ENCODE assay signal across 10 cellular contexts in genomic region chr21:43734131-43734634, GRCh38. TPM values are rescaled to one million over a fixed set of nuclear protein-coding genes. Genes with fewer than 3 reads are reported as not detected.
DNase-seq lines count a peak whose midpoint lies in the region; ATAC-seq, FAIRE-seq and TF ChIP-seq lines count a peak whose summit lies in the region.
"Had no signal": no experiment of that assay in that cellular context is flagged by ENCODE, and none has a peak within 500 bp of the region (broad histone marks: within the 10 kb centered on the region; RNA-seq: fewer than 3 reads in every experiment).

No MANE protein-coding gene starts in this region.

- no peak overlapping the region for H3K4me3 ChIP-seq in RWPE2 (ENCODE audit: severe bottlenecking)

- peaks cover 12% of the 10 kb centered on the region for H3K36me3 Mint-ChIP-seq in stimulated activated effector memory CD8-positive, alpha-beta T cell treated with anti-CD3 and anti-CD28 coated beads, Interleukin-12 subunit alpha, Interleukin-12 subunit beta, amount 100 ng/mL, for 72 hours

- ATAC-seq in RWPE2 (ENCODE audit: low read depth) (peak; percentile 24), esophagus mucosa (peak; percentile 85), HG03571 (IDR thresholded peaks at IDR 0.05; ENCODE audit: unreplicated experiment) (no peak)
- peak; percentile 63 for ATAC-seq in stimulated activated effector memory CD8-positive, alpha-beta T cell treated with anti-CD3 and anti-CD28 coated beads, Interleukin-12 subunit alpha, Interleukin-12 subunit beta, amount 100 ng/mL, for 72 hours

- peak overlapping the region; percentile 74 for H3K27ac Mint-ChIP-seq in stimulated activated effector memory CD8-positive, alpha-beta T cell treated with anti-CD3 and anti-CD28 coated beads, Interleukin-12 subunit alpha, Interleukin-12 subunit beta, amount 100 ng/mL, for 72 hours

- H3K27ac ChIP-seq in RWPE2 (ENCODE audit: poor library complexity, severe bottlenecking): peak overlapping the region; percentile 96
- H3K27ac ChIP-seq: 22Rv1 had no signal

- H3K27me3 ChIP-seq in RWPE2 (ENCODE audit: insufficient read depth, poor library complexity, severe bottlenecking): no peaks in the 10 kb centered on the region

- peaks cover 43% of the 10 kb centered on the region for H3K4me1 Mint-ChIP-seq in stimulated activated effector memory CD8-positive, alpha-beta T cell treated with anti-CD3 and anti-CD28 coated beads, Interleukin-12 subunit alpha, Interleukin-12 subunit beta, amount 100 ng/mL, for 72 hours

- no peak for FAIRE-seq in GM19239 (lab: Jason Lieb, UNC)

- no peaks in the 10 kb centered on the region for H3K9me3 Mint-ChIP-seq in stimulated activated effector memory CD8-positive, alpha-beta T cell treated with anti-CD3 and anti-CD28 coated beads, Interleukin-12 subunit alpha, Interleukin-12 subunit beta, amount 100 ng/mL, for 72 hours

- no peaks in the 10 kb centered on the region for H3K9me3 ChIP-seq in RWPE2 (ENCODE audit: severe bottlenecking)

- H3K4me3 Mint-ChIP-seq in stimulated activated effector memory CD8-positive, alpha-beta T cell treated with anti-CD3 and anti-CD28 coated beads, Interleukin-12 subunit alpha, Interleukin-12 subunit beta, amount 100 ng/mL, for 72 hours: peak overlapping the region; percentile 24

- DNase-seq in DMS 273 (lab: John Stamatoyannopoulos, UW; ENCODE audit: unreplicated experiment) (peak; percentile 44), DMS 273 treated with DMSO at 0.1 percent for 48 hours (lab: John Stamatoyannopoulos, UW) (no peak), RWPE2 (ENCODE audit: low spot score) (no peak), GM19239 (ENCODE audit: insufficient read length, low spot score) (no peak), NCI-H1092 (lab: John Stamatoyannopoulos, UW) (no peak)
- DNase-seq in stimulated activated effector memory CD8-positive, alpha-beta T cell treated with anti-CD3 and anti-CD28 coated beads, Interleukin-12 subunit alpha, Interleukin-12 subunit beta, amount 100 ng/mL, for 72 hours (ENCODE audit: low spot score in 2 of 2): no peak
- DNase-seq: activated naive CD4-positive, alpha-beta T cell treated with Interleukin-2 at 50 U/mL for 16 hours had no signal

- peaks cover 21% of the 10 kb centered on the region for H3K4me1 ChIP-seq in RWPE2 (ENCODE audit: insufficient read depth, poor library complexity, severe bottlenecking)

- H3K36me3 ChIP-seq in RWPE2 (ENCODE audit: low read depth): peaks cover 86% of the 10 kb centered on the region

- no peak for TF ChIP-seq CTCF in RWPE2 (IDR thresholded peaks at IDR 0.05; ENCODE audit: poor library complexity, severe bottlenecking)

RNA-seq across cellular contexts. Expression of gene PDXK, which starts 15.3 kb away (rescaled TPM):
- 134 TPM for total RNA-seq in esophagus mucosa

RNA-seq across cellular contexts. Expression of gene CSTB, which starts 41.9 kb away (rescaled TPM):
- 2,371 TPM for total RNA-seq in esophagus mucosa

RNA-seq across cellular contexts. Expression of gene RRP1, which starts 55.2 kb away (rescaled TPM):
- total RNA-seq in esophagus mucosa: 30.8 TPM
